8 cellular contexts compared by ENCODE assay signal in the genomic region with DNA sequence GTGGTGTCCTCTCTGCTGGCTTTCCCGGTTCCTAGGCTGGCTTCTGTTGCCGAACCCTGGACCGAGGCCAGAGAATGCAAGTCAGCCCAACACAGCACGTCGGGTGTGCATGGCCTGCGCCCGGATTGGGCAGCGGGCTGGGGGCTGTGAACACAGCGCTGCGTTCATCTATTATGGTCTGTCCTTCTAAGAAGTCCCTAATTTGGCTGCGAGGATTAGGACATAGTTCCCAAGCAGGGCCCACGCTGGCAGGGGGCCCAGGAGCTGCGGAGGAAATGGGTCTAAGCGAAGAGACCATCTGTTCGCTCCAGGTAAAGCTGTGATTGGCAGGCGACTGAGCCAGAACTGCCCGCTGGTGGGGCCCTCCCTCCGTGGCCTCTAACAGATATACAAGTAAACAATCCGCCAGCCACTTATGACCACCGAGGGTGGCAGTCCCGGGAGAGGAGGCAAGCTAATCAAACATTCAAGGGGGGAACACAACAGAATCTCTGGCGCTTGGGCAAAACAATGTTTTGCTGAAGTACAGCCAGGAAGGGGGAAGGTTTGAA. TPM values are rescaled to one million over a fixed set of nuclear protein-coding genes. Genes with fewer than 3 reads are reported as not detected.
DNase-seq lines count a peak whose midpoint lies in the region; ATAC-seq lines count a peak whose summit lies in the region.

No MANE protein-coding gene starts in this region.

- peak; percentile 28 for DNase-seq in EL
- DNase-seq in NCI-H2171 (lab: John Stamatoyannopoulos, UW), result peak; percentile 96
- peak in 58 of 61 donors; percentile 18 to 98 (median 62) for DNase-seq in caudate nucleus (lab: John Stamatoyannopoulos, UW)
- peak; percentile 61 for DNase-seq in left lobe of liver (ENCODE audit: low spot score)
- DNase-seq in superior temporal gyrus (ENCODE audit: extremely low spot score), result peak; percentile 78
- DNase-seq in activated naive CD4-positive, alpha-beta T cell treated with anti-CD3 and anti-CD28 coated beads, Interleukin-2, amount 50 U/mL, for 16 hours, result no peak

- H3K27ac ChIP-seq in caudate nucleus (ENCODE audit: low read depth, low read length), result peak overlapping the region; percentile 74

- ATAC-seq in left lobe of liver (peak; percentile 75), HG03159 (IDR thresholded peaks at IDR 0.05; ENCODE audit: unreplicated experiment) (no peak), GM18520 (IDR thresholded peaks at IDR 0.05; ENCODE audit: unreplicated experiment) (no peak)

RNA-seq across cellular contexts. Expression of a gene that starts 6.0 kb away (rescaled TPM):
- not detected for total RNA-seq in left lobe of liver

RNA-seq across cellular contexts. Expression of a gene that starts 20.4 kb away (rescaled TPM):
- total RNA-seq in left lobe of liver, result 34.2 TPM

RNA-seq across cellular contexts. Expression of a gene that starts 22.1 kb away (rescaled TPM):
- 109 TPM for total RNA-seq in left lobe of liver

RNA-seq across cellular contexts. Expression of a gene that starts 25.3 kb away (rescaled TPM):
- total RNA-seq in left lobe of liver, result 1,041 TPM

RNA-seq across cellular contexts. Expression of a gene that starts 26.1 kb away (rescaled TPM):
- total RNA-seq in left lobe of liver, result 0.35 TPM
